8 cellular contexts compared by ENCODE assay signal in genomic region chr11:122727101-122727929, GRCh38.
DNase-seq lines count a peak whose midpoint lies in the region; ATAC-seq and TF ChIP-seq lines count a peak whose summit lies in the region.

No MANE protein-coding gene starts in this region.

- no peaks in the 10 kb centered on the region for H3K36me3 ChIP-seq in CD4-positive, CD25-positive, alpha-beta regulatory T cell (ENCODE audit: control insufficient read depth, insufficient read depth, low read length)
- H3K36me3 ChIP-seq in BE2C: no peaks in the 10 kb centered on the region

- H3K27ac Mint-ChIP-seq in CD4-positive, CD25-positive, alpha-beta regulatory T cell: peak overlapping the region; percentile 93 to 96 (median 94)

- TF ChIP-seq CTCF in GM20000 (IDR thresholded peaks at IDR 0.05; ENCODE audit: extremely low read depth, missing control alignments) (no peak), choroid plexus epithelial cell (conservative IDR thresholded peaks at IDR 0.05; ENCODE audit: low read depth, low read length) (no peak), BE2C (IDR thresholded peaks at IDR 0.05; ENCODE audit: low read depth, low read length) (no peak)

- peaks cover 28% of the 10 kb centered on the region for H3K36me3 Mint-ChIP-seq in CD4-positive, CD25-positive, alpha-beta regulatory T cell

- H3K27me3 Mint-ChIP-seq in CD4-positive, CD25-positive, alpha-beta regulatory T cell: no peaks in the 10 kb centered on the region

- peak overlapping the region; percentile 78 to 86 (median 80) for H3K4me3 Mint-ChIP-seq in CD4-positive, CD25-positive, alpha-beta regulatory T cell

- H3K9me3 ChIP-seq in CD4-positive, CD25-positive, alpha-beta regulatory T cell (ENCODE audit: control insufficient read depth in 2 of 2, low read length in 2 of 2): no peaks in the 10 kb centered on the region
- H3K9me3 ChIP-seq in BE2C: no peaks in the 10 kb centered on the region

- ATAC-seq in CD4-positive, CD25-positive, alpha-beta regulatory T cell (ENCODE audit: low read depth in 2 of 2): peak; percentile 73 to 77

- H3K27ac ChIP-seq in CD4-positive, CD25-positive, alpha-beta regulatory T cell (ENCODE audit: insufficient read depth, low read length, poor library complexity, severe bottlenecking): peak overlapping the region; percentile 79

- DNase-seq in CD4-positive, CD25-positive, alpha-beta regulatory T cell: peak in 2 of 3 donors; percentile 38 to 82
- peak; percentile 61 for DNase-seq in GM20000 (ENCODE audit: low spot score)
- peak; percentile 25 to 38 for DNase-seq in Kasumi-1 (lab: John Stamatoyannopoulos, UW)
- DNase-seq in choroid plexus epithelial cell (ENCODE audit: low read depth): peak; percentile 57
- DNase-seq in stimulated activated CD4-positive, alpha-beta T cell treated with anti-CD3 and anti-CD28 coated beads, Interleukin-1b, Interleukin-23, amount 100 ng/mL, for 48 hours: peak; percentile 49
- no peak for DNase-seq in BE2C
- no peak for DNase-seq in NCI-H2081 treated with DMSO at 0.1 percent for 48 hours (lab: John Stamatoyannopoulos, UW)
- DNase-seq in NK-92 treated with Interleukin-12 subunit alpha and Interleukin-12 subunit beta, amount 100 ng/mL, for 24 hours (lab: John Stamatoyannopoulos, UW): no peak

- H3K4me3 ChIP-seq in CD4-positive, CD25-positive, alpha-beta regulatory T cell (ENCODE audit: low read depth, low read length): peak overlapping the region; percentile 76
- no peak overlapping the region for H3K4me3 ChIP-seq in choroid plexus epithelial cell (ENCODE audit: low read depth, low read length)
- no peak overlapping the region for H3K4me3 ChIP-seq in BE2C (ENCODE audit: low read depth, low read length)

- peaks cover 36 to 68% (median 58%) of the 10 kb centered on the region in 4 donors for H3K4me1 Mint-ChIP-seq in CD4-positive, CD25-positive, alpha-beta regulatory T cell

- peaks cover 0 to 1% (median 0%) of the 10 kb centered on the region in 7 donors for H3K9me3 Mint-ChIP-seq in CD4-positive, CD25-positive, alpha-beta regulatory T cell

- no peaks in the 10 kb centered on the region for H3K27me3 ChIP-seq in CD4-positive, CD25-positive, alpha-beta regulatory T cell (ENCODE audit: control insufficient read depth, insufficient read depth, low read length)
- H3K27me3 ChIP-seq in BE2C: peaks cover 13% of the 10 kb centered on the region; the same call in 1 of the 2 replicates

- peaks cover 63% of the 10 kb centered on the region for H3K4me1 ChIP-seq in CD4-positive, CD25-positive, alpha-beta regulatory T cell (ENCODE audit: control insufficient read depth, insufficient read depth, low read length, poor library complexity, severe bottlenecking)
- no peaks in the 10 kb centered on the region for H3K4me1 ChIP-seq in BE2C

Comparison
In these comparisons a context has a peak if more than half of its experiments do, and no peak if none do; other contexts are left out.
1. DNase-seq: peak in CD4-positive, CD25-positive, alpha-beta regulatory T cell (2 of 3), GM20000 (single experiment), Kasumi-1 (2 of 2), choroid plexus epithelial cell (single experiment) and stimulated activated CD4-positive, alpha-beta T cell treated with anti-CD3 and anti-CD28 coated beads, Interleukin-1b, Interleukin-23, amount 100 ng/mL, for 48 hours (single experiment); none in BE2C (single experiment), NCI-H2081 treated with DMSO at 0.1 percent for 48 hours (single experiment) and NK-92 treated with Interleukin-12 subunit alpha and Interleukin-12 subunit beta, amount 100 ng/mL, for 24 hours (single experiment).